25 cellular contexts compared by ENCODE assay signal in the genomic region with DNA sequence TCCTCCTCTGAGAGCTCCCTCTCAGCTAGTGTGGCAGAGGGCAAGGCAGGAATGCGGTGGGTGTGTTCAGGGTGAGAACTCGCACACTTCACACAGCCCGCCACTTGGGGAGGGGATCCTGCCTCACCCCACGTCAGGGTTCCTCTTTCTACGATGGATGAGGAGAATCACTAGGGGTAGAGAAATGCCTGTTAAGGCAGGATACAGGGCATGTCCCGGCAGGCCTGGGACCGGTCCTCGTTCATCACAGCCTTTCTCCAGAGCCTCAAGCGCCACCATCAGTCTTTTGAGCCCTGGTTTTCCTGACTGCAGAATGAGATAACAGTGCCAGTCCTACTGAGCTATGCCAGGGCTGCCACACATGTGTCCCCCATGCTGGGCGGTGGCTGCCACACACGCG.
"Had no signal": no experiment of that assay in that cellular context is flagged by ENCODE, and none has a peak within 500 bp of the region (broad histone marks: within the 10 kb centered on the region; RNA-seq: fewer than 3 reads in every experiment).

No MANE protein-coding gene starts in this region.

- DNase-seq: cortex of kidney; dorsolateral prefrontal cortex; effector CD8-positive, alpha-beta T cell; gastrocnemius medialis; islet precursor cell; left ventricle myocardium inferior; lower lobe of right lung; mesenchymal stem cell; midbrain; occipital lobe; psoas muscle; retina; right lobe of liver; spleen; stimulated activated CD4-positive, alpha-beta T cell treated with anti-CD3 and anti-CD28 coated beads, Interleukin-15, amount 100 ng/mL, for 24 hours; stimulated activated CD4-positive, alpha-beta T cell treated with anti-CD3 and anti-CD28 coated beads, Interleukin-1b, Interleukin-23, amount 100 ng/mL, for 48 hours; stimulated activated CD4-positive, alpha-beta T cell treated with anti-CD3 and anti-CD28 coated beads, Interleukin-4, amount 100 ng/mL, for 24 hours; stimulated activated naive CD4-positive, alpha-beta T cell; stomach; substantia nigra; transverse colon had no signal

- H3K4me1 ChIP-seq: gastrocnemius medialis, left ventricle myocardium inferior, lower lobe of right lung, parathyroid adenoma, psoas muscle, right lobe of liver, spleen, stomach, transverse colon had no signal

- H2AFZ ChIP-seq: neural progenitor cell, parathyroid adenoma had no signal

- H3K27ac ChIP-seq: dorsolateral prefrontal cortex, gastrocnemius medialis, left ventricle myocardium inferior, lower lobe of right lung, neural progenitor cell, parathyroid adenoma, psoas muscle, right lobe of liver, spleen, stomach, thoracic aorta, transverse colon had no signal

- ATAC-seq: esophagus mucosa, gastrocnemius medialis, lower lobe of right lung, psoas muscle, right lobe of liver had no signal

- H3K27me3 ChIP-seq: gastrocnemius medialis, neural progenitor cell, right lobe of liver, spleen, stomach, transverse colon had no signal

- H3K36me3 ChIP-seq: gastrocnemius medialis, left ventricle myocardium inferior, lower lobe of right lung, neural progenitor cell, right lobe of liver, spleen, stomach, thoracic aorta, transverse colon had no signal

- H3K4me3 ChIP-seq: dorsolateral prefrontal cortex, gastrocnemius medialis, left ventricle myocardium inferior, lower lobe of right lung, neural progenitor cell, psoas muscle, right lobe of liver, spleen, stomach, thoracic aorta, transverse colon had no signal

- H3K9ac ChIP-seq: neural progenitor cell, parathyroid adenoma had no signal

- H3K9me3 ChIP-seq: gastrocnemius medialis, left ventricle myocardium inferior, lower lobe of right lung, psoas muscle, right lobe of liver, spleen, stomach, thoracic aorta had no signal

- H3K4me2 ChIP-seq: neural progenitor cell had no signal
